1 cellular context compared by ENCODE assay signal in the genomic region with DNA sequence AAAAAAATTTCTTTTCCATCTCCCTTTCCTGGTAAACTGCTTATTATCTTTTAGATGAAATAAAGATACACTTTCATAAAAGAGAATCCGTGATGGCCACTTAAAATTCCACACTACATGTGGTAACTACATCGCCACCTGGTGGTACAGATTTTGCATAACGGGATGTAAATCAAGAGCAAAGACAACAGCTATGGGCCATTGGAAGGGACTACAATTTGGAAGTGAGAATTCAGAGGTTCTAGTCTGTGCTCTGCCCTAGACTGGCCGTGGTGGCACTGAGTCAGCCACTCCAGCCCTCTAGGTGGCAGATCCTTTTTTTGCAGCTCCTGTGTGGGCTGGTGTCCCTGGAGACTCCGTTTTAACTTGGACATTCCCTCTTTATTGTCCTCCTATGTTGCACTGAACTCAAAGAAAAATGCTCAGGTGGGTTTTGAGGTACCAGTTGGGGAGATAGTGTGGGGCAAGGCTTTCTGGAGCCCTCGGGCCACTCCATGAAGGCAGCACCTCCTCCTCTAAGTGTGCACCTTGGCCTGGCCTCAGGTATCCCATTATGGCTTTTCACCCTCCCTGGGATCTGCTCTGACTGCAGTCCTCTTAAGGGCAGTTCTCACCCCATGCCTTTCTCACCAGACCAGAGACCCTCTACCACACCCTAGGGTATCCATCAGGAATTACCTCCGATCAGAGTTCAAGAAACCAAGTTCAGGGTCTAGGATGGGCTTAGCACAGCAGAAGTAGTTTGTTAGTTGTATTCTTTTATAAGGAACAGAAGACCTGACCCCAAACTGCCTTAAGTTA.
TF ChIP-seq lines count a peak whose summit lies in the region.

No MANE protein-coding gene starts in this region.

TF ChIP-seq in IMR-90, 13 proteins besides CTCF, POLR2A, EP300 and RAD21:
- TF ChIP-seq, protein P1, sequence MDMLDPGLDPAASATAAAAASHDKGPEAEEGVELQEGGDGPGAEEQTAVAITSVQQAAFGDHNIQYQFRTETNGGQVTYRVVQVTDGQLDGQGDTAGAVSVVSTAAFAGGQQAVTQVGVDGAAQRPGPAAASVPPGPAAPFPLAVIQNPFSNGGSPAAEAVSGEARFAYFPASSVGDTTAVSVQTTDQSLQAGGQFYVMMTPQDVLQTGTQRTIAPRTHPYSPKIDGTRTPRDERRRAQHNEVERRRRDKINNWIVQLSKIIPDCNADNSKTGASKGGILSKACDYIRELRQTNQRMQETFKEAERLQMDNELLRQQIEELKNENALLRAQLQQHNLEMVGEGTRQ (IDR thresholded peaks at IDR 0.05; ENCODE audit: low read depth, low read length), result no peak
- TF ChIP-seq SMC3 (IDR thresholded peaks at IDR 0.05; ENCODE audit: low read depth, low read length), result peak; percentile 77
TF ChIP-seq in IMR-90: peak in this region for 1.
